2 cellular contexts compared by ENCODE assay signal in the genomic region with DNA sequence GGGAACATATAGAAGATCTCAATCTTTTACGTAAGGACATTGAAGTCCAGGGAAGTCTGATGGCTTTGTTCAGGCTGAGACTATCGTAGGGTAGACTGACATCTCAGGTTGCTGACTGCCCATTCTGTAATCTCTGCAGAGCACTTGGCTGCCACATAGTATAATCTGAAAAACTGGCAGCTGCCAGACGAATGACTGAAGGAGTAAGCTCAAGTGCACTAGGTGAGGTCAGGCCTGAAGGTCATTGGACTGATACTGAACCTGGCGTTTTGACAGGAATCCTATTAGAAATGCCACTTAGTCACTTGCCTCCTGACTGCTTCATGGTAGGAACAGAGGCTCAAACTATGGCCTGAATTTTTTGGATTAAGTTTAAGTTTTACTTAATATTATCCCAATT.
TF ChIP-seq lines count a peak whose summit lies in the region.

No MANE protein-coding gene starts in this region.

TF ChIP-seq in liver, 16 proteins besides CTCF, POLR2A, EP300 and RAD21 (continued from another document):
- no peak for TF ChIP-seq ZBTB33 (IDR thresholded peaks at IDR 0.05)
- TF ChIP-seq RXRA (IDR thresholded peaks at IDR 0.05), result peak; percentile 60 to 77
- TF ChIP-seq, protein P1, sequence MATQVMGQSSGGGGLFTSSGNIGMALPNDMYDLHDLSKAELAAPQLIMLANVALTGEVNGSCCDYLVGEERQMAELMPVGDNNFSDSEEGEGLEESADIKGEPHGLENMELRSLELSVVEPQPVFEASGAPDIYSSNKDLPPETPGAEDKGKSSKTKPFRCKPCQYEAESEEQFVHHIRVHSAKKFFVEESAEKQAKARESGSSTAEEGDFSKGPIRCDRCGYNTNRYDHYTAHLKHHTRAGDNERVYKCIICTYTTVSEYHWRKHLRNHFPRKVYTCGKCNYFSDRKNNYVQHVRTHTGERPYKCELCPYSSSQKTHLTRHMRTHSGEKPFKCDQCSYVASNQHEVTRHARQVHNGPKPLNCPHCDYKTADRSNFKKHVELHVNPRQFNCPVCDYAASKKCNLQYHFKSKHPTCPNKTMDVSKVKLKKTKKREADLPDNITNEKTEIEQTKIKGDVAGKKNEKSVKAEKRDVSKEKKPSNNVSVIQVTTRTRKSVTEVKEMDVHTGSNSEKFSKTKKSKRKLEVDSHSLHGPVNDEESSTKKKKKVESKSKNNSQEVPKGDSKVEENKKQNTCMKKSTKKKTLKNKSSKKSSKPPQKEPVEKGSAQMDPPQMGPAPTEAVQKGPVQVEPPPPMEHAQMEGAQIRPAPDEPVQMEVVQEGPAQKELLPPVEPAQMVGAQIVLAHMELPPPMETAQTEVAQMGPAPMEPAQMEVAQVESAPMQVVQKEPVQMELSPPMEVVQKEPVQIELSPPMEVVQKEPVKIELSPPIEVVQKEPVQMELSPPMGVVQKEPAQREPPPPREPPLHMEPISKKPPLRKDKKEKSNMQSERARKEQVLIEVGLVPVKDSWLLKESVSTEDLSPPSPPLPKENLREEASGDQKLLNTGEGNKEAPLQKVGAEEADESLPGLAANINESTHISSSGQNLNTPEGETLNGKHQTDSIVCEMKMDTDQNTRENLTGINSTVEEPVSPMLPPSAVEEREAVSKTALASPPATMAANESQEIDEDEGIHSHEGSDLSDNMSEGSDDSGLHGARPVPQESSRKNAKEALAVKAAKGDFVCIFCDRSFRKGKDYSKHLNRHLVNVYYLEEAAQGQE (IDR thresholded peaks at IDR 0.05), result no peak

TF ChIP-seq in HepG2, 621 proteins besides CTCF, POLR2A, EP300 and RAD21:
- TF ChIP-seq MLXIP (CRISPR knock-in tag; IDR thresholded peaks at IDR 0.05; ENCODE audit: borderline replicate concordance) (no peak), HNRNPUL1 (IDR thresholded peaks at IDR 0.05; ENCODE audit: low read depth, low read length) (no peak), RXRB (CRISPR knock-in tag; IDR thresholded peaks at IDR 0.05; ENCODE audit: borderline replicate concordance) (no peak), ZNF782 (CRISPR knock-in tag; IDR thresholded peaks at IDR 0.05; ENCODE audit: borderline replicate concordance) (no peak), MAZ (IDR thresholded peaks at IDR 0.05; ENCODE audit: borderline replicate concordance, low read depth, low read length) (no peak), MAZ (CRISPR knock-in tag; IDR thresholded peaks at IDR 0.05; ENCODE audit: low read depth) (no peak), TEAD3 (CRISPR knock-in tag; optimal IDR thresholded peaks at IDR 0.05; ENCODE audit: borderline replicate concordance) (no peak), ZNF713 (CRISPR knock-in tag; IDR thresholded peaks at IDR 0.05) (no peak)
